10 cellular contexts compared by ENCODE assay signal in the genomic region with DNA sequence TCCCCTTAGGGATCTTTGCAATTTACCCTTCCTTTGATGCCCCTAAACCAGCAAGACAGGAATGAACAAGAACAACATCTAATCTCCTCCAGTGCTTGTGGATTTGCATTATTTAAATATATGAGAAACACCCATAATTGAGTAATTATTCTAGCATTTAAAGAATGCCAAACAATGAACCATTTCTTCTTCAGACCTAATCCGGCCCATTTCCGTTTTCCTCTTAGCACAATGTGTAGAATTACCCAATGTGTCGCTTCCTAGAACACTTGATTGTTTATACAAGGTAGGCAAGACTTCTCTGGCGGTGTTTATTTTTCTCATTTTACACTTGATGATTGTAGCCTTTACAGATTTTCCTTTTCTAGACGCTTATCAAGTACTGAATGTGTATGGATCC. TPM values are rescaled to one million over a fixed set of nuclear protein-coding genes. Genes with fewer than 3 reads are reported as not detected.
A peak's percentile ranks its signal among the peaks of the same experiment; 100 is the strongest.
DNase-seq lines count a peak whose midpoint lies in the region; ATAC-seq, FAIRE-seq and TF ChIP-seq lines count a peak whose summit lies in the region.
"Had no signal": no experiment of that assay in that cellular context is flagged by ENCODE, and none has a peak within 500 bp of the region (broad histone marks: within the 10 kb centered on the region; RNA-seq: fewer than 3 reads in every experiment).

No MANE protein-coding gene starts in this region.

- peaks cover 4% of the 10 kb centered on the region for H3K36me3 Mint-ChIP-seq in activated T-helper 2 cell treated with anti-CD3 and anti-CD28 coated beads, Interferon-gamma antibody, Interleukin-2, Interleukin-4, amounts not matched to agents 10 μg/mL and 5 μg/mL and 100 μg/mL, durations not matched to agents 14 hours and 24 hours and 36 hours (ENCODE audit: low read depth)

- H3K4me2 ChIP-seq in BLaER1, result peak overlapping the region; percentile 51; the same call in 1 of the 2 replicates

- H3K27me3 Mint-ChIP-seq in activated T-helper 2 cell treated with anti-CD3 and anti-CD28 coated beads, Interferon-gamma antibody, Interleukin-2, Interleukin-4, amounts not matched to agents 10 μg/mL and 5 μg/mL and 100 μg/mL, durations not matched to agents 14 hours and 24 hours and 36 hours (ENCODE audit: low read depth), result peaks cover 4% of the 10 kb centered on the region

- peaks cover 5% of the 10 kb centered on the region; the same call in 1 of the 2 replicates for H3K9me3 ChIP-seq in BLaER1
- H3K9me3 ChIP-seq in left lung, result no peaks in the 10 kb centered on the region
- no peaks in the 10 kb centered on the region for H3K9me3 ChIP-seq in kidney (ENCODE audit: control insufficient read depth in 1 of 2, low read length in 2 of 2)

- H3K4me1 ChIP-seq in BLaER1 (peaks cover 29% of the 10 kb centered on the region), left lung (peaks cover 0 to 33% of the 10 kb centered on the region in 2 donors), kidney (ENCODE audit: control insufficient read depth in 1 of 2, insufficient read depth in 1 of 2, low read depth in 1 of 2, low read length in 2 of 2) (no peaks in the 10 kb centered on the region)
- H3K4me1 ChIP-seq: parathyroid adenoma had no signal

- H3K36me3 ChIP-seq in BLaER1, result no peaks in the 10 kb centered on the region
- H3K36me3 ChIP-seq in left lung, result no peaks in the 10 kb centered on the region
- no peaks in the 10 kb centered on the region for H3K36me3 ChIP-seq in kidney (ENCODE audit: control insufficient read depth in 1 of 2, insufficient read depth in 2 of 2, low read length in 2 of 2)

- TF ChIP-seq CTCF in left lung (IDR thresholded peaks at IDR 0.05) (no peak), kidney (IDR thresholded peaks at IDR 0.05; ENCODE audit: borderline replicate concordance, extremely low read depth, insufficient read depth) (no peak)

- H3K4me3 ChIP-seq in BLaER1 (no peak overlapping the region), left lung (no peak overlapping the region), kidney (ENCODE audit: low read length in 2 of 2) (no peak overlapping the region)

- no peaks in the 10 kb centered on the region for H4K20me1 ChIP-seq in BLaER1

- H3K27ac ChIP-seq in BLaER1 (no peak overlapping the region), left lung (peak overlapping the region in 1 of 2 donors; percentile 75), kidney (ENCODE audit: low read depth in 2 of 2, low read length in 2 of 2) (no peak overlapping the region)
- H3K27ac ChIP-seq: parathyroid adenoma had no signal

- no peak overlapping the region for H3K4me3 Mint-ChIP-seq in activated T-helper 2 cell treated with anti-CD3 and anti-CD28 coated beads, Interferon-gamma antibody, Interleukin-2, Interleukin-4, amounts not matched to agents 10 μg/mL and 5 μg/mL and 100 μg/mL, durations not matched to agents 14 hours and 24 hours and 36 hours (ENCODE audit: low read depth)

- intact Hi-C loops in activated T-helper 2 cell treated with anti-CD3 and anti-CD28 coated beads, Interferon-gamma antibody, Interleukin-2, Interleukin-4, amounts not matched to agents 10 μg/mL and 5 μg/mL and 100 μg/mL, durations not matched to agents 14 hours and 24 hours and 36 hours (cut with micrococcal nuclease), result no loop called here
- intact Hi-C loops in left lung (cut with DNase I), result no loop called here
- intact Hi-C loops in kidney (cut with DNase I), result no loop called here

- peak; percentile 85 for DNase-seq in HCEC 1CT
- DNase-seq in activated T-helper 2 cell treated with anti-CD3 and anti-CD28 coated beads, Interferon-gamma antibody, Interleukin-2, Interleukin-4, amounts not matched to agents 10 μg/mL and 5 μg/mL and 100 μg/mL, durations not matched to agents 14 hours and 24 hours and 36 hours (ENCODE audit: low spot score), result no peak
- DNase-seq in left lung, result no peak
- DNase-seq in OCI-M2 (lab: John Stamatoyannopoulos, UW; ENCODE audit: unreplicated experiment), result no peak
- no peak for DNase-seq in activated gamma-delta T cell treated with Interleukin-2 at 50 U/mL for 16 hours
- no peak for DNase-seq in kidney
- DNase-seq: NCI-H226 had no signal

- no peak overlapping the region for H3K9ac ChIP-seq in BLaER1
- H3K9ac ChIP-seq in kidney (ENCODE audit: low read length in 2 of 2), result no peak overlapping the region
- H3K9ac ChIP-seq: parathyroid adenoma had no signal

- no peaks in the 10 kb centered on the region for H3K27me3 ChIP-seq in BLaER1
- no peaks in the 10 kb centered on the region for H3K27me3 ChIP-seq in left lung

- peak overlapping the region; percentile 86 for H3K27ac Mint-ChIP-seq in activated T-helper 2 cell treated with anti-CD3 and anti-CD28 coated beads, Interferon-gamma antibody, Interleukin-2, Interleukin-4, amounts not matched to agents 10 μg/mL and 5 μg/mL and 100 μg/mL, durations not matched to agents 14 hours and 24 hours and 36 hours

- H3K9me3 Mint-ChIP-seq in activated T-helper 2 cell treated with anti-CD3 and anti-CD28 coated beads, Interferon-gamma antibody, Interleukin-2, Interleukin-4, amounts not matched to agents 10 μg/mL and 5 μg/mL and 100 μg/mL, durations not matched to agents 14 hours and 24 hours and 36 hours, result no peaks in the 10 kb centered on the region

- H3K4me1 Mint-ChIP-seq in activated T-helper 2 cell treated with anti-CD3 and anti-CD28 coated beads, Interferon-gamma antibody, Interleukin-2, Interleukin-4, amounts not matched to agents 10 μg/mL and 5 μg/mL and 100 μg/mL, durations not matched to agents 14 hours and 24 hours and 36 hours (ENCODE audit: low read depth), result peaks cover 45% of the 10 kb centered on the region

- ATAC-seq in left lung, result peak; percentile 4
- no peak for ATAC-seq in GM18511 (IDR thresholded peaks at IDR 0.05; ENCODE audit: unreplicated experiment)

- FAIRE-seq in kidney (lab: Jason Lieb, UNC), result no peak

RNA-seq across cellular contexts. Expression of a gene that starts 43.5 kb away (rescaled TPM):
- total RNA-seq in activated T-helper 2 cell treated with anti-CD3 and anti-CD28 coated beads, Interferon-gamma antibody, Interleukin-2, Interleukin-4, amounts not matched to agents 10 μg/mL and 5 μg/mL and 100 μg/mL, durations not matched to agents 14 hours and 24 hours and 36 hours, result not detected in 2 replicates
- under 1 TPM in 1 of 2 donors, not detected in 1; 0.41 TPM for total RNA-seq in left lung
- total RNA-seq in kidney, result 0.50 TPM
- not detected for polyA plus RNA-seq in kidney (ENCODE audit: insufficient read depth, low read depth, low replicate concordance)
